ENCODE assay signal across 8 cellular contexts in genomic region chr12:109844983-109845841, GRCh38. TPM values are rescaled to one million over a fixed set of nuclear protein-coding genes. Genes with fewer than 3 reads are reported as not detected.
DNase-seq lines count a peak whose midpoint lies in the region; ATAC-seq and TF ChIP-seq lines count a peak whose summit lies in the region.

No MANE protein-coding gene starts in this region.

- H3K23ac ChIP-seq in mesendoderm (ENCODE audit: low read length), result no peak overlapping the region

- no peak overlapping the region for H2BK120ac ChIP-seq in mesendoderm (ENCODE audit: low read depth, low read length)

- no peaks in the 10 kb centered on the region for H3K9me3 Mint-ChIP-seq in activated CD4-positive, alpha-beta memory T cell treated with anti-CD3 and anti-CD28 coated beads, Interleukin-2, amount 10 ng/mL, durations not matched to agents 7 days and 5 days

- peak overlapping the region; percentile 44 for H3K9ac ChIP-seq in mesendoderm (ENCODE audit: low read length)

- H3K27ac Mint-ChIP-seq in activated CD4-positive, alpha-beta memory T cell treated with anti-CD3 and anti-CD28 coated beads, Interleukin-2, amount 10 ng/mL, durations not matched to agents 7 days and 5 days, result no peak overlapping the region

- no peaks in the 10 kb centered on the region for H3K9me3 ChIP-seq in BE2C

- peaks cover 10% of the 10 kb centered on the region for H3K4me1 Mint-ChIP-seq in activated CD4-positive, alpha-beta memory T cell treated with anti-CD3 and anti-CD28 coated beads, Interleukin-2, amount 10 ng/mL, durations not matched to agents 7 days and 5 days

- H3K36me3 Mint-ChIP-seq in activated CD4-positive, alpha-beta memory T cell treated with anti-CD3 and anti-CD28 coated beads, Interleukin-2, amount 10 ng/mL, durations not matched to agents 7 days and 5 days (ENCODE audit: low read depth), result no peaks in the 10 kb centered on the region

- H3K18ac ChIP-seq in mesendoderm (ENCODE audit: low read length), result no peak overlapping the region

- peak; percentile 93 for TF ChIP-seq CTCF in BE2C (IDR thresholded peaks at IDR 0.05; ENCODE audit: low read depth, low read length)

- H2BK5ac ChIP-seq in mesendoderm (ENCODE audit: low read length), result no peak overlapping the region

- no peaks in the 10 kb centered on the region for H3K79me2 ChIP-seq in mesendoderm (ENCODE audit: control insufficient read depth, insufficient read depth, low read length)

- H4K5ac ChIP-seq in mesendoderm (ENCODE audit: low read length), result no peak overlapping the region

- H3K4me1 ChIP-seq in BE2C, result no peaks in the 10 kb centered on the region; the same call in 1 of the 2 replicates
- H3K4me1 ChIP-seq in mesendoderm (ENCODE audit: control insufficient read depth, low read depth, low read length), result no peaks in the 10 kb centered on the region

- no CpG with 5 or more reads among the region's 31 CpGs for WGBS in mesendoderm (ENCODE audit: extremely low coverage, insufficient coverage, low lambda C conversion rate)

- H3K36me3 ChIP-seq in BE2C (no peaks in the 10 kb centered on the region), mesendoderm (ENCODE audit: control insufficient read depth, insufficient read depth, low read length) (no peaks in the 10 kb centered on the region)

- H3K79me1 ChIP-seq in mesendoderm (ENCODE audit: low read length), result no peaks in the 10 kb centered on the region

- no peak overlapping the region for H3K27ac ChIP-seq in mesendoderm (ENCODE audit: low read depth, low read length)

- H4K8ac ChIP-seq in mesendoderm (ENCODE audit: low read depth, low read length), result no peak overlapping the region

- no peak overlapping the region for H2AK5ac ChIP-seq in mesendoderm (ENCODE audit: low read length)

- CTCF ChIA-PET in activated CD4-positive, alpha-beta memory T cell treated with anti-CD3 and anti-CD28 coated beads, Interleukin-2, amount 10 ng/mL, durations not matched to agents 7 days and 5 days (lab: Charles Lee), result interaction anchor here (0.5 to 6.4 kb wide), 60 partner anchors 9 to 1154 kb away, joined by 3 to 84 read pairs (median 4); partner anchors contain the start of genes FAM222A, MVK, TCHP and TRPV4

- no peaks in the 10 kb centered on the region for H3K27me3 Mint-ChIP-seq in activated CD4-positive, alpha-beta memory T cell treated with anti-CD3 and anti-CD28 coated beads, Interleukin-2, amount 10 ng/mL, durations not matched to agents 7 days and 5 days

- H2BK15ac ChIP-seq in mesendoderm (replicated peaks; ENCODE audit: low read depth), result no peak overlapping the region

- H3K4ac ChIP-seq in mesendoderm (ENCODE audit: low read depth, low read length), result no peak overlapping the region

- peak overlapping the region; percentile 53 for H3K4me3 Mint-ChIP-seq in activated CD4-positive, alpha-beta memory T cell treated with anti-CD3 and anti-CD28 coated beads, Interleukin-2, amount 10 ng/mL, durations not matched to agents 7 days and 5 days

- DNase-seq in BE2C, result peak; percentile 94
- DNase-seq in GM19240 (ENCODE audit: insufficient read length, low spot score), result peak; percentile 94
- peak; percentile 92 for DNase-seq in NCI-H82 (lab: John Stamatoyannopoulos, UW)
- peak; percentile 89 for DNase-seq in activated CD4-positive, alpha-beta memory T cell treated with anti-CD3 and anti-CD28 coated beads, Interleukin-2, amount 10 ng/mL, durations not matched to agents 7 days and 5 days
- peak; percentile 98 for DNase-seq in ecto neural progenitor cell (ENCODE audit: low spot score)
- peak; percentile 92 for DNase-seq in mesendoderm
- peak; percentile 86 for DNase-seq in stimulated activated CD8-positive, alpha-beta memory T cell treated with anti-CD3 and anti-CD28 coated beads, Interleukin-15, amount 100 ng/mL, for 1 hour (ENCODE audit: low read depth)

- H3K4me2 ChIP-seq in mesendoderm (ENCODE audit: low read length), result peak overlapping the region; percentile 33

- H3K56ac ChIP-seq in mesendoderm (ENCODE audit: low read length), result peak overlapping the region; percentile 66

- POLR2A ChIA-PET in activated CD4-positive, alpha-beta memory T cell treated with anti-CD3 and anti-CD28 coated beads, Interleukin-2, amount 10 ng/mL, durations not matched to agents 7 days and 5 days (lab: Charles Lee), result interaction anchor here (1.1 to 1.7 kb wide), 2 partner anchors 10 to 56 kb away, joined by 5 to 7 read pairs; partner anchors contain the start of gene TCHP

- H3K27me3 ChIP-seq in BE2C, result no peaks in the 10 kb centered on the region
- no peaks in the 10 kb centered on the region for H3K27me3 ChIP-seq in mesendoderm (ENCODE audit: insufficient read depth, low read length, poor library complexity)

- peak; percentile 85 for ATAC-seq in HG03520 (IDR thresholded peaks at IDR 0.05; ENCODE audit: unreplicated experiment)

- peak overlapping the region; percentile 32; the same call in 1 of the 2 replicates for H3K4me3 ChIP-seq in BE2C (ENCODE audit: low read depth, low read length)
- no peak overlapping the region for H3K4me3 ChIP-seq in mesendoderm (ENCODE audit: low read length)

RNA-seq across cellular contexts. Expression of gene TRPV4, which starts 12.0 kb away (rescaled TPM):
- not detected for polyA plus RNA-seq in BE2C (2012; ENCODE audit: insufficient read depth, insufficient read length, low read depth)
- total RNA-seq in activated CD4-positive, alpha-beta memory T cell treated with anti-CD3 and anti-CD28 coated beads, Interleukin-2, amount 10 ng/mL, durations not matched to agents 7 days and 5 days, result not detected
- 1.2 TPM for polyA plus RNA-seq in mesendoderm (2013, experiment 1 of 2)
- polyA plus RNA-seq in mesendoderm (2013, experiment 2 of 2), result 1.2 TPM

RNA-seq across cellular contexts. Expression of gene GLTP, which starts 35.1 kb away (rescaled TPM):
- 29.7 TPM for polyA plus RNA-seq in BE2C (2012; ENCODE audit: insufficient read depth, insufficient read length, low read depth)
- 10 to 100 TPM; 22.2 to 23.8 TPM for total RNA-seq in activated CD4-positive, alpha-beta memory T cell treated with anti-CD3 and anti-CD28 coated beads, Interleukin-2, amount 10 ng/mL, durations not matched to agents 7 days and 5 days
- 65.1 TPM for polyA plus RNA-seq in mesendoderm (2013, experiment 1 of 2)
- polyA plus RNA-seq in mesendoderm (2013, experiment 2 of 2), result 63.6 TPM

RNA-seq across cellular contexts. Expression of gene TCHP, which starts 54.9 kb away (rescaled TPM):
- polyA plus RNA-seq in BE2C (2012; ENCODE audit: insufficient read depth, insufficient read length, low read depth), result 67.4 TPM
- total RNA-seq in activated CD4-positive, alpha-beta memory T cell treated with anti-CD3 and anti-CD28 coated beads, Interleukin-2, amount 10 ng/mL, durations not matched to agents 7 days and 5 days, result 10 to 100 TPM; 35.0 to 35.3 TPM
- polyA plus RNA-seq in mesendoderm (2013, experiment 1 of 2), result 19.5 TPM
- 19.1 TPM for polyA plus RNA-seq in mesendoderm (2013, experiment 2 of 2)
